22 cellular contexts compared by ENCODE assay signal in the genomic region with DNA sequence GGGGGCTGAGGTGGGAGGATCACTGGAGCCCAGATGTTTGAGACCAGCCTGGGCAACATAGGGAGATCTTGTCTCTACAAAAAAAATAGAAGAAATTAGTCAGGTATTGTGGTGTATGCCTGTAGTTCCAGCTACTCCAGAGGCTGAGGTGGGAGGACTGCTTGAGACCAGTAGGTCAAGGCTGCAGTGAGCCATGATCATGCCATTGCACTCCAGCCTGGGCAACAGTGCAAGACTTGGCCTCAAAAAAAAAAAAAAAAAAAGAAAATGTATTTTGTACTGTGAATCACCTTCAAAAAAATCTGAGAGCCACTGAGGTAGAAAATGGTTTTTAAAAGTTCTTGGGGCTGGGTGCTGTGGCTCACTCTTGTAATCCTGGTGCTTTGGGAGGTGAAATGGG.
"Had no signal": no experiment of that assay in that cellular context is flagged by ENCODE, and none has a peak within 500 bp of the region (broad histone marks: within the 10 kb centered on the region; RNA-seq: fewer than 3 reads in every experiment).

No MANE protein-coding gene starts in this region.

- H3K4me3 ChIP-seq: Peyer's patch, SJCRH30 had no signal

- H3K27ac ChIP-seq: Peyer's patch, RWPE1, SJCRH30, VCaP had no signal

- H3K4me1 ChIP-seq: SJCRH30 had no signal

- H3K4me2 ChIP-seq: SK-N-SH had no signal

- H3K9me3 ChIP-seq: Peyer's patch, SJCRH30, SK-N-SH had no signal

- H3K27me3 ChIP-seq: Peyer's patch, SJCRH30 had no signal

- H3K9me3 Mint-ChIP-seq: activated CD4-positive, alpha-beta memory T cell treated with anti-CD3 and anti-CD28 coated beads, Interleukin-2, amount 10 ng/mL, durations not matched to agents 7 days and 5 days; central memory CD8-positive, alpha-beta T cell had no signal

- H3K27me3 Mint-ChIP-seq: activated CD4-positive, alpha-beta memory T cell treated with anti-CD3 and anti-CD28 coated beads, Interleukin-2, amount 10 ng/mL, durations not matched to agents 7 days and 5 days; activated naive CD8-positive, alpha-beta T cell; central memory CD8-positive, alpha-beta T cell had no signal

- H3K27ac Mint-ChIP-seq: activated CD4-positive, alpha-beta memory T cell treated with anti-CD3 and anti-CD28 coated beads, Interleukin-2, amount 10 ng/mL, durations not matched to agents 7 days and 5 days had no signal

- H3K9ac ChIP-seq: SK-N-SH had no signal

- H3K4me3 Mint-ChIP-seq: activated CD4-positive, alpha-beta memory T cell treated with anti-CD3 and anti-CD28 coated beads, Interleukin-2, amount 10 ng/mL, durations not matched to agents 7 days and 5 days; activated naive CD8-positive, alpha-beta T cell; central memory CD8-positive, alpha-beta T cell had no signal

- H3K9me2 ChIP-seq: SK-N-SH had no signal

- DNase-seq: activated CD4-positive, alpha-beta memory T cell treated with anti-CD3 and anti-CD28 coated beads, Interleukin-2, amount 10 ng/mL, durations not matched to agents 7 days and 5 days; activated CD4-positive, alpha-beta T cell treated with anti-CD3 and anti-CD28 coated beads, Interleukin-2, amount 50 U/mL, for 1 hour; activated CD4-positive, CD25-positive, alpha-beta regulatory T cell; activated effector memory CD4-positive, alpha-beta T cell treated with Interleukin-2 at 50 U/mL for 16 hours; activated naive CD4-positive, alpha-beta T cell; activated T-cell treated with anti-CD3 and anti-CD28 coated beads for 4 hours; amniotic stem cell; KG1; NCI-H1092; NCI-H1417; NCI-H1930; NCI-H345; NCI-H510A; Peyer's patch; Right ventricle myocardium superior; SJCRH30; SK-N-SH; T-helper 1 cell had no signal
